Comparison of ENCODE assay signal across 9 cellular contexts in genomic region chr2:201414099-201415023, GRCh38. TPM values are rescaled to one million over a fixed set of nuclear protein-coding genes. Genes with fewer than 3 reads are reported as not detected.
DNase-seq lines count a peak whose midpoint lies in the region; ATAC-seq and TF ChIP-seq lines count a peak whose summit lies in the region.
"Had no signal": no experiment of that assay in that cellular context is flagged by ENCODE, and none has a peak within 500 bp of the region (broad histone marks: within the 10 kb centered on the region; RNA-seq: fewer than 3 reads in every experiment).

No MANE protein-coding gene starts in this region.

- intact Hi-C loops in heart right ventricle (cut with DNase I), result loop anchor here in 2 of 10 donors (5.0 kb wide), 1 partner anchor 38 kb away; the partner anchor contains the start of genes STRADB (in 2 of the 2) and TRAK2 (in 2 of the 2)

- peak overlapping the region; percentile 72 for H3K27ac ChIP-seq in BLaER1
- H3K27ac ChIP-seq in heart right ventricle, result peak overlapping the region; percentile 24 to 90 (median 80)

- H3K4me3 ChIP-seq in BLaER1 (peak overlapping the region; percentile 50), heart right ventricle (peak overlapping the region in 4 of 10 donors; percentile 16 to 31 (median 20))

- WGBS in heart right ventricle, 2 donors, result 8 to 14% methylated on average over 3 of the region's 3 CpGs

- POLR2A ChIA-PET in activated CD4-positive, alpha-beta T cell treated with anti-CD3 and anti-CD28 coated beads, Interleukin-2, amount 10 ng/mL, durations not matched to agents 7 days and 5 days (lab: Charles Lee), result interaction anchor here (1.1 kb wide), 1 partner anchor 37 kb away, joined by 3 read pairs; the partner anchor contains the start of genes STRADB and TRAK2

- H3K9me3 ChIP-seq in BLaER1 (peaks cover 17% of the 10 kb centered on the region; the same call in 1 of the 2 replicates), heart right ventricle (no peaks in the 10 kb centered on the region)

- H3K9ac ChIP-seq in BLaER1, result peak overlapping the region; percentile 70

- H3K4me1 ChIP-seq in BLaER1, result peaks cover 53% of the 10 kb centered on the region
- peaks cover 5 to 78% (median 55%) of the 10 kb centered on the region in 9 donors for H3K4me1 ChIP-seq in heart right ventricle

- no peak for TF ChIP-seq CTCF in heart right ventricle (IDR thresholded peaks at IDR 0.05)

- ATAC-seq in GM19467 (IDR thresholded peaks at IDR 0.05; ENCODE audit: unreplicated experiment) (peak; percentile 66), heart right ventricle (peak; percentile 49 to 90 (median 80))

- H4K20me1 ChIP-seq in BLaER1, result no peaks in the 10 kb centered on the region

- no peak overlapping the region for H3K4me3 Mint-ChIP-seq in activated CD4-positive, alpha-beta T cell treated with anti-CD3 and anti-CD28 coated beads, Interleukin-2, amount 10 ng/mL, durations not matched to agents 7 days and 5 days
- H3K4me3 Mint-ChIP-seq: T-helper 1 cell treated with Interleukin-12 subunit alpha and Interleukin-12 subunit beta and Interleukin-4 antibody, amounts not matched to agents 30 μg/mL and 1 μg/mL, for 36 hours had no signal

- peak overlapping the region; percentile 78 for H3K4me2 ChIP-seq in BLaER1

- peaks cover 42% of the 10 kb centered on the region for H3K36me3 Mint-ChIP-seq in activated CD4-positive, alpha-beta T cell treated with anti-CD3 and anti-CD28 coated beads, Interleukin-2, amount 10 ng/mL, durations not matched to agents 7 days and 5 days (ENCODE audit: low read depth)

- H3K4me1 Mint-ChIP-seq in activated CD4-positive, alpha-beta T cell treated with anti-CD3 and anti-CD28 coated beads, Interleukin-2, amount 10 ng/mL, durations not matched to agents 7 days and 5 days, result peaks cover 22% of the 10 kb centered on the region

- peaks cover 3% of the 10 kb centered on the region for H3K9me3 Mint-ChIP-seq in activated CD4-positive, alpha-beta T cell treated with anti-CD3 and anti-CD28 coated beads, Interleukin-2, amount 10 ng/mL, durations not matched to agents 7 days and 5 days
- H3K9me3 Mint-ChIP-seq: T-helper 1 cell treated with Interleukin-12 subunit alpha and Interleukin-12 subunit beta and Interleukin-4 antibody, amounts not matched to agents 30 μg/mL and 1 μg/mL, for 36 hours had no signal

- H3K27me3 ChIP-seq in BLaER1 (no peaks in the 10 kb centered on the region), heart right ventricle (no peaks in the 10 kb centered on the region)

- CTCF ChIA-PET in activated CD4-positive, alpha-beta T cell treated with anti-CD3 and anti-CD28 coated beads, Interleukin-2, amount 10 ng/mL, durations not matched to agents 7 days and 5 days (lab: Charles Lee), result interaction anchor here (0.6 to 1.1 kb wide), 3 partner anchors 17 to 70 kb away, joined by 3 read pairs; no protein-coding TSS in a partner anchor

- H3K36me3 ChIP-seq in BLaER1 (peaks cover 18% of the 10 kb centered on the region), heart right ventricle (peaks cover 0 to 13% (median 0%) of the 10 kb centered on the region in 9 donors)

- DNase-seq in LHCN-M2 (ENCODE audit: low read depth) (peak; percentile 76), heart right ventricle (no peak), AG08396 (ENCODE audit: low spot score) (no peak), NCI-H69 (lab: John Stamatoyannopoulos, UW) (no peak), 8988T (no peak)
- DNase-seq in activated CD4-positive, alpha-beta T cell treated with anti-CD3 and anti-CD28 coated beads, Interleukin-2, amount 10 ng/mL, durations not matched to agents 7 days and 5 days, result no peak

- H3K27ac Mint-ChIP-seq in activated CD4-positive, alpha-beta T cell treated with anti-CD3 and anti-CD28 coated beads, Interleukin-2, amount 10 ng/mL, durations not matched to agents 7 days and 5 days, result no peak overlapping the region
- H3K27ac Mint-ChIP-seq: T-helper 1 cell treated with Interleukin-12 subunit alpha and Interleukin-12 subunit beta and Interleukin-4 antibody, amounts not matched to agents 30 μg/mL and 1 μg/mL, for 36 hours had no signal

- no peaks in the 10 kb centered on the region for H3K27me3 Mint-ChIP-seq in activated CD4-positive, alpha-beta T cell treated with anti-CD3 and anti-CD28 coated beads, Interleukin-2, amount 10 ng/mL, durations not matched to agents 7 days and 5 days

RNA-seq across cellular contexts. Expression of gene TRAK2, which starts 36.9 kb away (rescaled TPM):
- 47.8 and 73.9 TPM in 2 replicates for total RNA-seq in LHCN-M2 (2014; rRNA removed)
- 23.2 TPM for polyA plus RNA-seq in LHCN-M2 (2012)
- total RNA-seq in heart right ventricle, result 100 to 1,000 TPM; 124 to 190 (median 169) TPM
- polyA plus RNA-seq in heart right ventricle, result 10 to 100 TPM; 16.6 to 49.5 TPM
- total RNA-seq in activated CD4-positive, alpha-beta T cell treated with anti-CD3 and anti-CD28 coated beads, Interleukin-2, amount 10 ng/mL, durations not matched to agents 7 days and 5 days, result 10 to 100 TPM; 54.9 to 58.3 TPM

RNA-seq across cellular contexts. Expression of gene STRADB, which starts 37.2 kb away (rescaled TPM):
- total RNA-seq in LHCN-M2 (2014; rRNA removed) (255 and 259 TPM in 2 replicates), heart right ventricle (10 to 100 TPM; 43.1 to 77.6 (median 58.6) TPM)
- polyA plus RNA-seq in LHCN-M2 (2012), result 48.6 TPM
- 10 to 100 TPM; 20.3 to 53.0 TPM for polyA plus RNA-seq in heart right ventricle
- total RNA-seq in activated CD4-positive, alpha-beta T cell treated with anti-CD3 and anti-CD28 coated beads, Interleukin-2, amount 10 ng/mL, durations not matched to agents 7 days and 5 days, result 10 to 100 TPM; 25.1 to 27.9 TPM

RNA-seq across cellular contexts. Expression of gene FLACC1, which starts 57.2 kb away (rescaled TPM):
- 1.3 and 3.7 TPM in 2 replicates for total RNA-seq in LHCN-M2 (2014; rRNA removed)
- 0.11 TPM for polyA plus RNA-seq in LHCN-M2 (2012)
- 10 to 100 TPM in 4 of 10 donors, 1 to 10 TPM in 6; 5.6 to 15.9 (median 8.4) TPM for total RNA-seq in heart right ventricle
- 1 to 10 TPM in 1 of 2 donors, under 1 TPM in 1; 0.88 to 6.2 TPM for polyA plus RNA-seq in heart right ventricle
- 1 to 10 TPM; 2.5 to 4.4 TPM for total RNA-seq in activated CD4-positive, alpha-beta T cell treated with anti-CD3 and anti-CD28 coated beads, Interleukin-2, amount 10 ng/mL, durations not matched to agents 7 days and 5 days
